ENCODE assay signal across 1 cellular context in the genomic region with DNA sequence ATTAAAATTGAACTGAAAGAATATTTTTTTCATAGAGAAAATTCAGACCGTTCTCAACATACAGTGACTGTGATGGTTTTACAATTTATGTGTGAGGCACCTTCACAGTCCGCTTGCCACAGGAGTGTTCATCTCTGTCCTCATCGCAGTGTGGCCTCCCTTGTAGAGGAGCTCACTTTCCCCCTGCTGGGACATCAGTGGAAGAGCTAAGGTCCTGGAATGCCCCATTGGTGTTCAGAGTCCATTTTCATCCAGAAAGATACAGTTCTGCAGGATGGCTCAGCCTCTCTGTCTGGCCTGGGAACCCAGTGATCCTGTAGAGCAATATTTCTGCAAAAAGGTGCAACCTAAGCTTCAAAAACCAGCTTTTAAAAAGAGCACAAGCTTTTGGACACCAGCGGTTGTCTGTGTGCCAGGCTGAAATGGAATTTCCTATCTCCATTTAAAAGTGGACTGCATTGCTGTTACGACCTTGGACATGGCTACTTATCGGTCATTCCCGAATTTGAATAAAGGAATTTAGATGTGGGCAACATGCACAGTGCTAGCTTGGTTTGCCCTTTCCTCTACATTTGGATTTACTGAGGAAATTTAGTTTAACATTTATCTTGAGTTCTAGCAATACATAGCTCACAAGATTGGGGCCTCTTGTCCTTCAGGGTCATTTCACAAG.
TF ChIP-seq lines count a peak whose summit lies in the region.

No MANE protein-coding gene starts in this region.

TF ChIP-seq in K562, 482 proteins besides CTCF, POLR2A, EP300 and RAD21 (continued from another document):
- TF ChIP-seq, protein P1, sequence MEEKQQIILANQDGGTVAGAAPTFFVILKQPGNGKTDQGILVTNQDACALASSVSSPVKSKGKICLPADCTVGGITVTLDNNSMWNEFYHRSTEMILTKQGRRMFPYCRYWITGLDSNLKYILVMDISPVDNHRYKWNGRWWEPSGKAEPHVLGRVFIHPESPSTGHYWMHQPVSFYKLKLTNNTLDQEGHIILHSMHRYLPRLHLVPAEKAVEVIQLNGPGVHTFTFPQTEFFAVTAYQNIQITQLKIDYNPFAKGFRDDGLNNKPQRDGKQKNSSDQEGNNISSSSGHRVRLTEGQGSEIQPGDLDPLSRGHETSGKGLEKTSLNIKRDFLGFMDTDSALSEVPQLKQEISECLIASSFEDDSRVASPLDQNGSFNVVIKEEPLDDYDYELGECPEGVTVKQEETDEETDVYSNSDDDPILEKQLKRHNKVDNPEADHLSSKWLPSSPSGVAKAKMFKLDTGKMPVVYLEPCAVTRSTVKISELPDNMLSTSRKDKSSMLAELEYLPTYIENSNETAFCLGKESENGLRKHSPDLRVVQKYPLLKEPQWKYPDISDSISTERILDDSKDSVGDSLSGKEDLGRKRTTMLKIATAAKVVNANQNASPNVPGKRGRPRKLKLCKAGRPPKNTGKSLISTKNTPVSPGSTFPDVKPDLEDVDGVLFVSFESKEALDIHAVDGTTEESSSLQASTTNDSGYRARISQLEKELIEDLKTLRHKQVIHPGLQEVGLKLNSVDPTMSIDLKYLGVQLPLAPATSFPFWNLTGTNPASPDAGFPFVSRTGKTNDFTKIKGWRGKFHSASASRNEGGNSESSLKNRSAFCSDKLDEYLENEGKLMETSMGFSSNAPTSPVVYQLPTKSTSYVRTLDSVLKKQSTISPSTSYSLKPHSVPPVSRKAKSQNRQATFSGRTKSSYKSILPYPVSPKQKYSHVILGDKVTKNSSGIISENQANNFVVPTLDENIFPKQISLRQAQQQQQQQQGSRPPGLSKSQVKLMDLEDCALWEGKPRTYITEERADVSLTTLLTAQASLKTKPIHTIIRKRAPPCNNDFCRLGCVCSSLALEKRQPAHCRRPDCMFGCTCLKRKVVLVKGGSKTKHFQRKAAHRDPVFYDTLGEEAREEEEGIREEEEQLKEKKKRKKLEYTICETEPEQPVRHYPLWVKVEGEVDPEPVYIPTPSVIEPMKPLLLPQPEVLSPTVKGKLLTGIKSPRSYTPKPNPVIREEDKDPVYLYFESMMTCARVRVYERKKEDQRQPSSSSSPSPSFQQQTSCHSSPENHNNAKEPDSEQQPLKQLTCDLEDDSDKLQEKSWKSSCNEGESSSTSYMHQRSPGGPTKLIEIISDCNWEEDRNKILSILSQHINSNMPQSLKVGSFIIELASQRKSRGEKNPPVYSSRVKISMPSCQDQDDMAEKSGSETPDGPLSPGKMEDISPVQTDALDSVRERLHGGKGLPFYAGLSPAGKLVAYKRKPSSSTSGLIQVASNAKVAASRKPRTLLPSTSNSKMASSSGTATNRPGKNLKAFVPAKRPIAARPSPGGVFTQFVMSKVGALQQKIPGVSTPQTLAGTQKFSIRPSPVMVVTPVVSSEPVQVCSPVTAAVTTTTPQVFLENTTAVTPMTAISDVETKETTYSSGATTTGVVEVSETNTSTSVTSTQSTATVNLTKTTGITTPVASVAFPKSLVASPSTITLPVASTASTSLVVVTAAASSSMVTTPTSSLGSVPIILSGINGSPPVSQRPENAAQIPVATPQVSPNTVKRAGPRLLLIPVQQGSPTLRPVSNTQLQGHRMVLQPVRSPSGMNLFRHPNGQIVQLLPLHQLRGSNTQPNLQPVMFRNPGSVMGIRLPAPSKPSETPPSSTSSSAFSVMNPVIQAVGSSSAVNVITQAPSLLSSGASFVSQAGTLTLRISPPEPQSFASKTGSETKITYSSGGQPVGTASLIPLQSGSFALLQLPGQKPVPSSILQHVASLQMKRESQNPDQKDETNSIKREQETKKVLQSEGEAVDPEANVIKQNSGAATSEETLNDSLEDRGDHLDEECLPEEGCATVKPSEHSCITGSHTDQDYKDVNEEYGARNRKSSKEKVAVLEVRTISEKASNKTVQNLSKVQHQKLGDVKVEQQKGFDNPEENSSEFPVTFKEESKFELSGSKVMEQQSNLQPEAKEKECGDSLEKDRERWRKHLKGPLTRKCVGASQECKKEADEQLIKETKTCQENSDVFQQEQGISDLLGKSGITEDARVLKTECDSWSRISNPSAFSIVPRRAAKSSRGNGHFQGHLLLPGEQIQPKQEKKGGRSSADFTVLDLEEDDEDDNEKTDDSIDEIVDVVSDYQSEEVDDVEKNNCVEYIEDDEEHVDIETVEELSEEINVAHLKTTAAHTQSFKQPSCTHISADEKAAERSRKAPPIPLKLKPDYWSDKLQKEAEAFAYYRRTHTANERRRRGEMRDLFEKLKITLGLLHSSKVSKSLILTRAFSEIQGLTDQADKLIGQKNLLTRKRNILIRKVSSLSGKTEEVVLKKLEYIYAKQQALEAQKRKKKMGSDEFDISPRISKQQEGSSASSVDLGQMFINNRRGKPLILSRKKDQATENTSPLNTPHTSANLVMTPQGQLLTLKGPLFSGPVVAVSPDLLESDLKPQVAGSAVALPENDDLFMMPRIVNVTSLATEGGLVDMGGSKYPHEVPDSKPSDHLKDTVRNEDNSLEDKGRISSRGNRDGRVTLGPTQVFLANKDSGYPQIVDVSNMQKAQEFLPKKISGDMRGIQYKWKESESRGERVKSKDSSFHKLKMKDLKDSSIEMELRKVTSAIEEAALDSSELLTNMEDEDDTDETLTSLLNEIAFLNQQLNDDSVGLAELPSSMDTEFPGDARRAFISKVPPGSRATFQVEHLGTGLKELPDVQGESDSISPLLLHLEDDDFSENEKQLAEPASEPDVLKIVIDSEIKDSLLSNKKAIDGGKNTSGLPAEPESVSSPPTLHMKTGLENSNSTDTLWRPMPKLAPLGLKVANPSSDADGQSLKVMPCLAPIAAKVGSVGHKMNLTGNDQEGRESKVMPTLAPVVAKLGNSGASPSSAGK (IDR thresholded peaks at IDR 0.05): no peak
- TF ChIP-seq GATA2 (CRISPR knock-in tag; IDR thresholded peaks at IDR 0.05): no peak
- TF ChIP-seq SMARCE1 (IDR thresholded peaks at IDR 0.05): no peak
- TF ChIP-seq RBM14 (IDR thresholded peaks at IDR 0.05; ENCODE audit: borderline replicate concordance, insufficient read depth, low read depth, low read length): no peak
- TF ChIP-seq CCAR2 (IDR thresholded peaks at IDR 0.05; ENCODE audit: low read depth, low read length): no peak
- TF ChIP-seq MTA2 (IDR thresholded peaks at IDR 0.05; ENCODE audit: low read depth): no peak
- TF ChIP-seq EZH2 (IDR thresholded peaks at IDR 0.05; ENCODE audit: borderline replicate concordance, low read depth, low read length): no peak
- no peak for TF ChIP-seq RBM39 (optimal IDR thresholded peaks at IDR 0.05; ENCODE audit: low read depth, low read length)
- no peak for TF ChIP-seq RBBP5 (IDR thresholded peaks at IDR 0.05; ENCODE audit: borderline replicate concordance, insufficient read depth, low read length, poor library complexity, severe bottlenecking)
- TF ChIP-seq KAT7 (CRISPR knock-in tag; IDR thresholded peaks at IDR 0.05; ENCODE audit: borderline replicate concordance): no peak
- TF ChIP-seq ZNF586 (CRISPR knock-in tag; conservative IDR thresholded peaks at IDR 0.05): no peak
- TF ChIP-seq TCF15 (CRISPR knock-in tag; IDR thresholded peaks at IDR 0.05): no peak
- TF ChIP-seq, protein P2, sequence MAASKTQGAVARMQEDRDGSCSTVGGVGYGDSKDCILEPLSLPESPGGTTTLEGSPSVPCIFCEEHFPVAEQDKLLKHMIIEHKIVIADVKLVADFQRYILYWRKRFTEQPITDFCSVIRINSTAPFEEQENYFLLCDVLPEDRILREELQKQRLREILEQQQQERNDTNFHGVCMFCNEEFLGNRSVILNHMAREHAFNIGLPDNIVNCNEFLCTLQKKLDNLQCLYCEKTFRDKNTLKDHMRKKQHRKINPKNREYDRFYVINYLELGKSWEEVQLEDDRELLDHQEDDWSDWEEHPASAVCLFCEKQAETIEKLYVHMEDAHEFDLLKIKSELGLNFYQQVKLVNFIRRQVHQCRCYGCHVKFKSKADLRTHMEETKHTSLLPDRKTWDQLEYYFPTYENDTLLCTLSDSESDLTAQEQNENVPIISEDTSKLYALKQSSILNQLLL (CRISPR knock-in tag; IDR thresholded peaks at IDR 0.05; ENCODE audit: borderline replicate concordance): no peak
- no peak for TF ChIP-seq SNRNP70 (optimal IDR thresholded peaks at IDR 0.05; ENCODE audit: low read depth, low read length)
- TF ChIP-seq EGR1 (conservative IDR thresholded peaks at IDR 0.05): no peak
- TF ChIP-seq TEAD4 (IDR thresholded peaks at IDR 0.05; ENCODE audit: low read length): no peak
- no peak for TF ChIP-seq TEAD4 (CRISPR knock-in tag; IDR thresholded peaks at IDR 0.05; ENCODE audit: borderline replicate concordance)
- TF ChIP-seq KAT2B (IDR thresholded peaks at IDR 0.05; ENCODE audit: low read depth, low read length): no peak
